10 cellular contexts compared by ENCODE assay signal in the genomic region with DNA sequence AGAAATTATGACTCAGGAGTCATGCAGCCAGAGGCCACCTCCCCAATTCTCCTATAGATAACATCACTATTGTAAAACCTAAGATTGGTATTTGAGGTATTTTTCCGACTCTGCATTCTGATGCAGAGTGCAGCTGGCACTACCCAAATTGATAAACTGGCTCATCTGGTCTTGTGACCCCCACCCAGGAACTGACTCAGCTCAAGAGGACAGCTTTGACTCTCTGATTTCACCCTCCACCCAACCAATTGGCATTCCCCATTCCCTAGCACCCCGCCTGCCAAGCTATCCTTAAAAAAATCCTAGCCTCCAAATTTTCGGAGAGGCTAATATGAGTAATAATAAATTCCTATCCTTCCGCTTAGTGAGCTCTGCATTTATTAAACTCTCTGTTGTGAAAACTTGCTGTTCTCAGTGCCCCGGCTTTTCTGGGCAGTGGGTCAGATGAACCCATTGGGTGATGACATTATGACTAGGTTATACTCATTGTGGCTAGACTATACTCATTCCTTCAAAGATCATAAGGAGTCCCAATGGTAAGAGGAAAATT. TPM values are rescaled to one million over a fixed set of nuclear protein-coding genes. Genes with fewer than 3 reads are reported as not detected.
DNase-seq lines count a peak whose midpoint lies in the region; ATAC-seq and TF ChIP-seq lines count a peak whose summit lies in the region.
"Had no signal": no experiment of that assay in that cellular context is flagged by ENCODE, and none has a peak within 500 bp of the region (broad histone marks: within the 10 kb centered on the region; RNA-seq: fewer than 3 reads in every experiment).

No MANE protein-coding gene starts in this region.

- H3K9me3 ChIP-seq in Panc1 (ENCODE audit: control insufficient read depth, insufficient read depth, low read depth, low read length) (no peaks in the 10 kb centered on the region), skeletal muscle satellite cell (replicated peaks; ENCODE audit: low read length) (no peaks in the 10 kb centered on the region), testis (no peaks in the 10 kb centered on the region)

- CTCF ChIA-PET in Panc1 (lab: Charles Lee): no interaction called here

- no peaks in the 10 kb centered on the region for H3K27me3 ChIP-seq in Panc1 (ENCODE audit: control insufficient read depth, insufficient read depth, low read length)
- no peaks in the 10 kb centered on the region for H3K27me3 ChIP-seq in skeletal muscle satellite cell (ENCODE audit: control insufficient read depth, insufficient read depth, low read length)
- H3K27me3 ChIP-seq in testis: no peaks in the 10 kb centered on the region

- in situ Hi-C loops in Panc1 (cut with HindIII; ENCODE audit: low pct_unique_long_range_greater_than_20kb, low sequenced_read_pairs): no loop called here

- ATAC-seq in Panc1 (peak; percentile 83), HG03354 (IDR thresholded peaks at IDR 0.05; ENCODE audit: poor library complexity, severe bottlenecking, unreplicated experiment) (no peak)

- POLR2A ChIA-PET in Panc1 (lab: Charles Lee): no interaction called here

- no TSS peak for BruUV-seq in Panc1 (replicated peaks; lab: Mats Ljungman, UMichigan)

- peaks cover 36% of the 10 kb centered on the region for H3K4me1 ChIP-seq in Panc1 (ENCODE audit: control insufficient read depth, insufficient read depth, low read length)
- H3K4me1 ChIP-seq in skeletal muscle satellite cell (ENCODE audit: control insufficient read depth, insufficient read depth, low read length): peaks cover 28% of the 10 kb centered on the region
- H3K4me1 ChIP-seq in testis: no peaks in the 10 kb centered on the region

- peak overlapping the region; percentile 62 for H3K9ac ChIP-seq in skeletal muscle satellite cell (ENCODE audit: low read depth, low read length)

- H3K36me3 ChIP-seq in Panc1 (ENCODE audit: control insufficient read depth, insufficient read depth, low read length) (no peaks in the 10 kb centered on the region), skeletal muscle satellite cell (ENCODE audit: insufficient read depth, low read length) (no peaks in the 10 kb centered on the region), testis (ENCODE audit: low read depth, missing control alignments) (no peaks in the 10 kb centered on the region)

- H3K4me3 ChIP-seq in Panc1 (ENCODE audit: low read depth in 2 of 2, low read length in 2 of 2) (no peak overlapping the region), skeletal muscle satellite cell (ENCODE audit: low read length) (peak overlapping the region; percentile 40), testis (no peak overlapping the region)
- H3K4me3 ChIP-seq: SK-N-MC had no signal

- DNase-seq in activated CD4-positive, alpha-beta T cell treated with anti-CD3 and anti-CD28 coated beads, Interleukin-2, amount 50 U/mL, for 48 hours: peak; percentile 18 to 34
- DNase-seq in activated CD4-positive, alpha-beta T cell treated with anti-CD3 and anti-CD28 coated beads for 4 hours: no peak
- DNase-seq in Panc1 (ENCODE audit: low read depth, low spot score) (peak; percentile 85), dermis blood vessel endothelial cell (peak; percentile 50), erythroblast (lab: John Stamatoyannopoulos, UW) (no peak), testis (no peak)
- DNase-seq: NCI-H1930 had no signal

- TF ChIP-seq POLR2A in erythroblast (IDR thresholded peaks at IDR 0.05; ENCODE audit: low read length) (no peak), testis (IDR thresholded peaks at IDR 0.05) (no peak)

- peak overlapping the region; percentile 89 for H3K27ac ChIP-seq in Panc1 (ENCODE audit: low read length)
- H3K27ac ChIP-seq in testis: no peak overlapping the region
- H3K27ac ChIP-seq: SK-N-MC had no signal

- intact Hi-C loops in Panc1 (cut with micrococcal nuclease; ENCODE audit: unreplicated experiment) (no loop called here), testis (cut with DNase I; ENCODE audit: low total_unique reads) (no loop called here)

- WGBS in testis, 2 donors: 93 to 94% methylated on average over 5 of the region's 5 CpGs

- no peak for TF ChIP-seq CTCF in Panc1 (IDR thresholded peaks at IDR 0.05)
- TF ChIP-seq CTCF in testis (IDR thresholded peaks at IDR 0.05): no peak

- H3K4me2 ChIP-seq in skeletal muscle satellite cell (ENCODE audit: low read length): peak overlapping the region; percentile 75

RNA-seq across cellular contexts. Expression of gene EPS15, which starts 39.4 kb away (rescaled TPM):
- total RNA-seq in Panc1 (2021; ENCODE audit: unreplicated experiment): 54.4 TPM
- 15.4 TPM for polyA plus RNA-seq in Panc1 (2012; ENCODE audit: insufficient read length)
- total RNA-seq in dermis blood vessel endothelial cell: 99.9 and 112 TPM in 2 replicates
- total RNA-seq in skeletal muscle satellite cell (2012; rRNA removed): 43.9 and 59.3 TPM in 2 replicates
- 100 to 1,000 TPM; 108 to 127 TPM for total RNA-seq in testis
- polyA plus RNA-seq in testis (ENCODE audit: insufficient read depth, low read depth, low replicate concordance): 77.2 TPM

RNA-seq across cellular contexts. Expression of gene OSBPL9, which starts 58.4 kb away (rescaled TPM):
- total RNA-seq in Panc1 (2021; ENCODE audit: unreplicated experiment): 85.5 TPM
- polyA plus RNA-seq in Panc1 (2012; ENCODE audit: insufficient read length): 63.5 TPM
- 96.1 and 120 TPM in 2 replicates for total RNA-seq in dermis blood vessel endothelial cell
- total RNA-seq in skeletal muscle satellite cell (2012; rRNA removed): 33.2 and 162 TPM in 2 replicates
- 100 to 1,000 TPM; 117 to 160 TPM for total RNA-seq in testis
- polyA plus RNA-seq in testis (ENCODE audit: insufficient read depth, low read depth, low replicate concordance): 59.3 TPM

Comparison
In these comparisons a context has a peak if more than half of its experiments do, and no peak if none do; other contexts are left out.
1. DNase-seq: peak in activated CD4-positive, alpha-beta T cell treated with anti-CD3 and anti-CD28 coated beads, Interleukin-2, amount 50 U/mL, for 48 hours (2 of 2), Panc1 (single experiment) and dermis blood vessel endothelial cell (single experiment); none in activated CD4-positive, alpha-beta T cell treated with anti-CD3 and anti-CD28 coated beads for 4 hours (0 of 2), erythroblast (0 of 2) and testis (single experiment).